33 cellular contexts compared by ENCODE assay signal in the genomic region with DNA sequence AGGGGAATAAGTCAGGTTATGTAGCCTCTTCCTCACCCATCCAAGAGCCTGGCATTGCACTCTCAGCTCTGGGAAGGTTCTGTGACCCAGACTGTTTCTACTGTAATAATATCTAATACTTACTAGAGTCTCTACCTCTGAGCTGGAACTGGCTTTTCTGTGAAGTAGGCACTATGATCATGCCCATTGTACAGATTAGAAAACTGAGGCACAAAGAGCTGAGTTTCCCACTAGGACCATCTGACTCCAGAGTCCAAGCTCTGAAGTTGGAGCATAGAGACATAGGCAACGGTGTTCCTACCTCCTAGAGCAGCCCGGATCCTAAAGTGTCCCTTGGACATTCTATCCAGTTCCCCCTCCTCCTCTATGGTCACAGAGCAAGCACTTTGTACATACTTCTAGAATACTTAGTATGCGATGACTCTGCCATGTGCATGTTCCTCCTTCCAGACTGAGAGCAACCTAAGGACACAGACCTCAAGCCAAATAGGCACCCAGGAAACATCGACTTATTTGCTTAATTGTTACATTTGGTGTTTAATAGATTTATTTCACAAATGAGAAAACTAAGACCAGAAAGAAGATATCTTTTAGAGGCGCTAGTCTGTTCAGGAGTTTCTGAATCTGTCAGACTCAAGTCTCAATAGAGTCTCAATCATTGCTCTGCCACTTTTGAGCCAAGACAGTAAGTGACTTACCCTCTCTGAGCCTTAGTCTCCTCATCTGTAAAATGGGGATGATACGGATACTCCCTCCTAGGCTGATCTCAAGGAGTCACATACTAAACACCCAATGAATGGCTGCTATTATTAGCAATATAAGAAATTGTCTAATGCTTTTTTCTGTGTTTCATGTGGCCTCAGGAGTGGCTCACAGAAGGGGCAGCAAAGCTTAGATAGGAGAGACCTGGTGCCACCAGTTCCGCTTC. TPM values are rescaled to one million over a fixed set of nuclear protein-coding genes. Genes with fewer than 3 reads are reported as not detected.
DNase-seq lines count a peak whose midpoint lies in the region; ATAC-seq and TF ChIP-seq lines count a peak whose summit lies in the region.
"Had no signal": no experiment of that assay in that cellular context is flagged by ENCODE, and none has a peak within 500 bp of the region (broad histone marks: within the 10 kb centered on the region; RNA-seq: fewer than 3 reads in every experiment).

No MANE protein-coding gene starts in this region.

- peaks cover 53% of the 10 kb centered on the region for H3K4me1 ChIP-seq in GM23338 (ENCODE audit: insufficient read depth)
- H3K4me1 ChIP-seq in HUES6 (ENCODE audit: control insufficient read depth, insufficient read depth, low read length) = peaks cover 41% of the 10 kb centered on the region
- peaks cover 56% of the 10 kb centered on the region for H3K4me1 ChIP-seq in ectodermal cell (ENCODE audit: control insufficient read depth, insufficient read depth, low read length)
- H3K4me1 ChIP-seq in colonic mucosa = no peaks in the 10 kb centered on the region
- H3K4me1 ChIP-seq in MM.1S (ENCODE audit: low read length) = no peaks in the 10 kb centered on the region
- H3K4me1 ChIP-seq: BE2C, left ventricle myocardium inferior, Peyer's patch, prostate gland, transverse colon had no signal

- peaks cover 48% of the 10 kb centered on the region for H3K4me1 Mint-ChIP-seq in GM23338
- peaks cover 58% of the 10 kb centered on the region for H3K4me1 Mint-ChIP-seq in nephron progenitor cell

- H4K20me1 ChIP-seq in GM23338 (replicated peaks; ENCODE audit: insufficient read depth) = no peaks in the 10 kb centered on the region
- H4K20me1 ChIP-seq in MM.1S (ENCODE audit: insufficient read depth, low read length) = no peaks in the 10 kb centered on the region

- H3K27ac Mint-ChIP-seq in GM23338 = peak overlapping the region; percentile 89; the same call in 1 of the 2 replicates
- peak overlapping the region; percentile 96 for H3K27ac Mint-ChIP-seq in nephron progenitor cell
- H3K27ac Mint-ChIP-seq: activated CD8-positive, alpha-beta T cell treated with anti-CD3 and anti-CD28 coated beads for 36 hours had no signal

- H2AFZ ChIP-seq in GM23338 (peak overlapping the region; percentile 97), MM.1S (ENCODE audit: low read length) (no peak overlapping the region)

- H3K27ac ChIP-seq in GM23338 (ENCODE audit: low read depth) (no peak overlapping the region), HUES6 (ENCODE audit: low read depth, low read length) (peak overlapping the region; percentile 58; the same call in 1 of the 2 replicates), ectodermal cell (ENCODE audit: insufficient read depth, low read depth, low read length, poor library complexity, severe bottlenecking) (peak overlapping the region; percentile 79), colonic mucosa (no peak overlapping the region), MM.1S (ENCODE audit: low read length) (no peak overlapping the region)
- H3K27ac ChIP-seq: brain microvascular endothelial cell, epithelial cell of prostate, HL-60, left ventricle myocardium inferior, Peyer's patch, prostate gland, transverse colon had no signal

- no peak for TF ChIP-seq CTCF in GM23338 (conservative IDR thresholded peaks at IDR 0.05; ENCODE audit: low read depth in 2 of 2)
- no peak for TF ChIP-seq CTCF in nephron progenitor cell (IDR thresholded peaks at IDR 0.05)
- TF ChIP-seq CTCF in colonic mucosa (IDR thresholded peaks at IDR 0.05) = no peak
- no peak for TF ChIP-seq CTCF in MM.1S (IDR thresholded peaks at IDR 0.05; ENCODE audit: low read length)

- H3K4me2 ChIP-seq in GM23338 (peak overlapping the region; percentile 47), MM.1S (ENCODE audit: low read depth, low read length) (no peak overlapping the region)

- H3F3A ChIP-seq in GM23338 (replicated peaks; ENCODE audit: low read depth) (no peaks in the 10 kb centered on the region), MM.1S (ENCODE audit: insufficient read depth, low read length) (peaks cover 5% of the 10 kb centered on the region; the same call in 1 of the 2 replicates)

- H3K36me3 ChIP-seq in GM23338 (ENCODE audit: insufficient read depth) = no peaks in the 10 kb centered on the region
- no peaks in the 10 kb centered on the region for H3K36me3 ChIP-seq in HUES6 (ENCODE audit: control insufficient read depth, insufficient read depth, low read length)
- H3K36me3 ChIP-seq in ectodermal cell (ENCODE audit: control insufficient read depth, insufficient read depth, low read length) = no peaks in the 10 kb centered on the region
- H3K36me3 ChIP-seq in colonic mucosa = no peaks in the 10 kb centered on the region
- no peaks in the 10 kb centered on the region for H3K36me3 ChIP-seq in MM.1S (replicated peaks; ENCODE audit: insufficient read depth, low read length)
- H3K36me3 ChIP-seq: BE2C, brain microvascular endothelial cell, left ventricle myocardium inferior, Peyer's patch, prostate gland, transverse colon had no signal

- H3K27me3 ChIP-seq in GM23338 (ENCODE audit: insufficient read depth) = no peaks in the 10 kb centered on the region
- no peaks in the 10 kb centered on the region for H3K27me3 ChIP-seq in HUES6 (ENCODE audit: control insufficient read depth, insufficient read depth, low read length)
- H3K27me3 ChIP-seq in ectodermal cell (ENCODE audit: control insufficient read depth, insufficient read depth, low read length, poor library complexity, severe bottlenecking) = no peaks in the 10 kb centered on the region
- H3K27me3 ChIP-seq in colonic mucosa = no peaks in the 10 kb centered on the region
- no peaks in the 10 kb centered on the region for H3K27me3 ChIP-seq in MM.1S (replicated peaks; ENCODE audit: insufficient read depth, low read length)
- H3K27me3 ChIP-seq: BE2C, brain microvascular endothelial cell, Peyer's patch, transverse colon had no signal

- H3K9ac ChIP-seq in HUES6 (ENCODE audit: low read length) = peak overlapping the region; percentile 5
- no peak overlapping the region for H3K9ac ChIP-seq in colonic mucosa (ENCODE audit: low read depth in 2 of 2, low read length in 2 of 2)
- H3K9ac ChIP-seq in MM.1S (ENCODE audit: low read length) = no peak overlapping the region

- H3K79me2 ChIP-seq in GM23338 (replicated peaks; ENCODE audit: insufficient read depth) (no peaks in the 10 kb centered on the region), MM.1S (ENCODE audit: low read length) (no peaks in the 10 kb centered on the region)

- 90 to 91% methylated on average over 6 to 7 of the region's 7 CpGs for WGBS in ectodermal cell, 2 experiments

- ATAC-seq in GM23338 = no peak
- ATAC-seq in GM18907 (IDR thresholded peaks at IDR 0.05; ENCODE audit: unreplicated experiment) = no peak
- ATAC-seq: activated CD8-positive, alpha-beta T cell treated with anti-CD3 and anti-CD28 coated beads for 36 hours; activated T-helper 17 cell treated with anti-CD3 and anti-CD28 coated beads, Interleukin-2, amount 50 U/mL, for 72 hours; sciatic nerve had no signal

- H3K9me2 ChIP-seq in GM23338 (ENCODE audit: insufficient read depth) (0 out of 2 replicates have a peak, but pooled peaks cover 4% of the 10 kb centered on the region), MM.1S (replicated peaks; ENCODE audit: insufficient read depth, low read length) (no peaks in the 10 kb centered on the region)

- DNase-seq in GM23338 (ENCODE audit: low spot score) = no peak
- DNase-seq in nephron progenitor cell = no peak
- DNase-seq in Kasumi-1 (lab: John Stamatoyannopoulos, UW) = no peak
- DNase-seq in colonic mucosa = no peak
- DNase-seq in MM.1S = no peak
- DNase-seq: activated CD8-positive, alpha-beta T cell treated with anti-CD3 and anti-CD28 coated beads for 36 hours; activated naive CD4-positive, alpha-beta T cell treated with anti-CD3 and anti-CD28 coated beads, Interleukin-2, amount 50 U/mL, for 16 hours; brain microvascular endothelial cell; DMS79; effector CD8-positive, alpha-beta T cell; HCEC 1CT; IMR-90; left ventricle myocardium inferior; mesenchymal stem cell; NCI-H1092; NCI-H187; NCI-H510A treated with DMSO at 0.1 percent for 48 hours; Peyer's patch; SHP77 treated with DMSO at 0.1 percent for 48 hours; transverse colon had no signal

- H3K36me3 Mint-ChIP-seq in GM23338 (ENCODE audit: low read depth) (0 out of 3 replicates have a peak, but pooled peaks cover 2% of the 10 kb centered on the region), nephron progenitor cell (ENCODE audit: low read depth) (no peaks in the 10 kb centered on the region)

- peaks cover 11% of the 10 kb centered on the region for H3K9me3 Mint-ChIP-seq in GM23338
- no peaks in the 10 kb centered on the region for H3K9me3 Mint-ChIP-seq in nephron progenitor cell
- H3K9me3 Mint-ChIP-seq: activated CD8-positive, alpha-beta T cell treated with anti-CD3 and anti-CD28 coated beads for 36 hours; activated T-helper 17 cell treated with anti-CD3 and anti-CD28 coated beads, Interleukin-2, amount 50 U/mL, for 72 hours had no signal

- no peak overlapping the region for H3K4me3 Mint-ChIP-seq in GM23338
- H3K4me3 Mint-ChIP-seq in nephron progenitor cell = no peak overlapping the region
- H3K4me3 Mint-ChIP-seq: activated CD8-positive, alpha-beta T cell treated with anti-CD3 and anti-CD28 coated beads for 36 hours; activated T-helper 17 cell treated with anti-CD3 and anti-CD28 coated beads, Interleukin-2, amount 50 U/mL, for 72 hours had no signal

- peaks cover 5% of the 10 kb centered on the region; the same call in 1 of the 2 replicates for H3K9me3 ChIP-seq in HUES6 (ENCODE audit: control insufficient read depth, insufficient read depth, low read depth, low read length)
- H3K9me3 ChIP-seq in ectodermal cell (ENCODE audit: control insufficient read depth, low read length) = no peaks in the 10 kb centered on the region
- H3K9me3 ChIP-seq in colonic mucosa = no peaks in the 10 kb centered on the region
- no peaks in the 10 kb centered on the region for H3K9me3 ChIP-seq in MM.1S (replicated peaks; ENCODE audit: insufficient read depth, low read length)
- H3K9me3 ChIP-seq: BE2C, left ventricle myocardium inferior, Peyer's patch, prostate gland, transverse colon had no signal

- intact Hi-C loops in colonic mucosa (cut with DNase I) = no loop called here

- H3K27me3 Mint-ChIP-seq in GM23338 (ENCODE audit: insufficient read depth, low read depth, poor library complexity) = peaks cover 4% of the 10 kb centered on the region
- H3K27me3 Mint-ChIP-seq in nephron progenitor cell (ENCODE audit: low read depth, poor library complexity) = peaks cover 4% of the 10 kb centered on the region

- H3K4me3 ChIP-seq in GM23338 (no peak overlapping the region), HUES6 (ENCODE audit: low read depth, low read length) (no peak overlapping the region), ectodermal cell (ENCODE audit: insufficient read depth, low read depth, low read length) (no peak overlapping the region), colonic mucosa (no peak overlapping the region), MM.1S (ENCODE audit: low read length) (no peak overlapping the region)
- H3K4me3 ChIP-seq: left ventricle myocardium inferior, Peyer's patch, prostate gland, transverse colon had no signal

TF ChIP-seq in GM23338, 12 proteins besides CTCF, POLR2A, EP300 and RAD21 (continues in another document):
- TF ChIP-seq STAT1 (IDR thresholded peaks at IDR 0.05; ENCODE audit: unreplicated experiment) = no peak

RNA-seq across cellular contexts. Expression of a gene that starts 3.6 kb away (rescaled TPM):
- not detected in 2 replicates for total RNA-seq in GM23338 (2014; rRNA removed; shearing (Covaris generic))
- 0.26 TPM in 1 of 2 replicates, not detected in the other for polyA plus RNA-seq in GM23338 (2016; fragmentation: Nextera tagmentation; extraction: Ambion mirVana)
- 24.6 TPM for polyA plus RNA-seq in ectodermal cell (2013, experiment 1 of 4)
- 35.7 TPM for polyA plus RNA-seq in ectodermal cell (2013, experiment 2 of 4)
- polyA plus RNA-seq in ectodermal cell (2013, experiment 3 of 4) = 26.1 TPM
- polyA plus RNA-seq in ectodermal cell (2013, experiment 4 of 4) = 33.3 TPM
- not detected for total RNA-seq in colonic mucosa
- total RNA-seq: activated CD8-positive, alpha-beta T cell treated with anti-CD3 and anti-CD28 coated beads for 36 hours; activated T-helper 17 cell treated with anti-CD3 and anti-CD28 coated beads, Interleukin-2, amount 50 U/mL, for 72 hours; glomerular endothelial cell; IMR-90; left ventricle myocardium inferior; myocyte; Peyer's patch; subcutaneous adipose tissue; T-helper 2 cell treated with Interferon-gamma antibody and Interleukin-4, amounts not matched to agents 100 ng/mL and 5 ng/mL, for 36 hours; transverse colon had no signal
- polyA plus RNA-seq: IMR-90 had no signal

Comparison
In these comparisons a context has a peak if more than half of its experiments do, and no peak if none do; other contexts are left out.
1. H3K27ac ChIP-seq: peak in HUES6 (single experiment) and ectodermal cell (single experiment); none in GM23338 (single experiment), colonic mucosa (single experiment) and MM.1S (single experiment).